In the genomic region with DNA sequence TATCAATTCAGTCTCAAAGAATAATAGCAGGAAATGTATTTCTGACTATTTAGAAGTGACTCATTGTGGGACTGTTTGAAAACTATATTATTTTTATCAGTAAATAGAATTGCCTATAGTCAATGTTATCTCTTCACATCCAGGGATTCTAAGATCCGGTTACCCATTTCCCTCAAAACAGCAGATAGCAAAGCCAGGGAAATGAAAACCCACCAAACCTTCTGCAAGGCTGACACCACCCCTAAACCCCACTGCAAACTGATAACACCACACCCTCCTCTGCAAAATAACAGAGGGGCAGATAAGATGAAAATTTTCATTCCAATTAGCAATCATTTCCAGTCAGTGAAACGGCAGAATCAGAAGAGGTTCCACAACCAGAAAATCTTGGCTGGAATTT, we compare ENCODE assay signal across 19 cellular contexts.
DNase-seq lines count a peak whose midpoint lies in the region; TF ChIP-seq lines count a peak whose summit lies in the region.
"Had no signal": no experiment of that assay in that cellular context is flagged by ENCODE, and none has a peak within 500 bp of the region (broad histone marks: within the 10 kb centered on the region; RNA-seq: fewer than 3 reads in every experiment).

No MANE protein-coding gene starts in this region.

- no peak overlapping the region for H4K5ac ChIP-seq in mesendoderm (ENCODE audit: low read length)

- no peaks in the 10 kb centered on the region for H3K27me3 Mint-ChIP-seq in endodermal cell (ENCODE audit: insufficient read depth)
- H3K27me3 Mint-ChIP-seq in type B pancreatic cell = peaks cover 20% of the 10 kb centered on the region
- H3K27me3 Mint-ChIP-seq: CD4-positive, alpha-beta T cell had no signal

- no peak overlapping the region for H3K18ac ChIP-seq in mesendoderm (ENCODE audit: low read length)

- H3K36me3 ChIP-seq in endodermal cell (ENCODE audit: control insufficient read depth, insufficient read depth, low read length) (no peaks in the 10 kb centered on the region), mesendoderm (ENCODE audit: control insufficient read depth, insufficient read depth, low read length) (no peaks in the 10 kb centered on the region), osteoblast (ENCODE audit: insufficient read depth, low read length) (no peaks in the 10 kb centered on the region)
- H3K36me3 ChIP-seq: Peyer's patch had no signal

- H3K27ac Mint-ChIP-seq in endodermal cell (peak overlapping the region; percentile 88), type B pancreatic cell (no peak overlapping the region)
- H3K27ac Mint-ChIP-seq: CD4-positive, alpha-beta T cell had no signal

- H3K4me3 Mint-ChIP-seq in endodermal cell (peak overlapping the region; percentile 2), type B pancreatic cell (no peak overlapping the region)
- H3K4me3 Mint-ChIP-seq: CD4-positive, alpha-beta T cell had no signal

- H3K79me1 ChIP-seq in mesendoderm (ENCODE audit: low read length) = no peaks in the 10 kb centered on the region

- no peak overlapping the region for H4K8ac ChIP-seq in mesendoderm (ENCODE audit: low read depth, low read length)

- H3K9me3 ChIP-seq in endodermal cell (ENCODE audit: control insufficient read depth, low read length) = peaks cover 3% of the 10 kb centered on the region
- H3K9me3 ChIP-seq in osteoblast (ENCODE audit: low read depth, low read length) = no peaks in the 10 kb centered on the region
- H3K9me3 ChIP-seq: A549, Peyer's patch had no signal

- H3K56ac ChIP-seq in mesendoderm (ENCODE audit: low read length) = peak overlapping the region; percentile 78

- 77 to 80% methylated on average over 1 to 2 of the region's 2 CpGs for WGBS in endodermal cell (ENCODE audit: insufficient coverage in 1 of 2, insufficient read length in 1 of 2), 2 experiments
- WGBS in mesendoderm (ENCODE audit: extremely low coverage, insufficient coverage, low lambda C conversion rate) = no CpG with 5 or more reads among the region's 2 CpGs

- TF ChIP-seq CTCF in endodermal cell (conservative IDR thresholded peaks at IDR 0.05) (no peak), osteoblast (IDR thresholded peaks at IDR 0.05; ENCODE audit: extremely low read depth, low read depth, low read length) (no peak), type B pancreatic cell (conservative IDR thresholded peaks at IDR 0.05) (no peak)

- peak overlapping the region; percentile 24 for H3K4ac ChIP-seq in mesendoderm (ENCODE audit: low read depth, low read length)

- peaks cover 3% of the 10 kb centered on the region for H3K36me3 Mint-ChIP-seq in endodermal cell (ENCODE audit: low read depth)
- H3K36me3 Mint-ChIP-seq in type B pancreatic cell = peaks cover 5% of the 10 kb centered on the region

- no peak overlapping the region for H3K27ac ChIP-seq in endodermal cell (ENCODE audit: low read depth, low read length)
- peak overlapping the region; percentile 76 for H3K27ac ChIP-seq in mesendoderm (ENCODE audit: low read depth, low read length)
- H3K27ac ChIP-seq in osteoblast (ENCODE audit: low read depth, low read length) = no peak overlapping the region
- H3K27ac ChIP-seq: A549, Peyer's patch had no signal

- no peak overlapping the region for H2BK120ac ChIP-seq in mesendoderm (ENCODE audit: low read depth, low read length)

- H3K9ac ChIP-seq in endodermal cell (ENCODE audit: extremely low read depth, low read length, poor library complexity, severe bottlenecking) = no peak overlapping the region
- H3K9ac ChIP-seq in mesendoderm (ENCODE audit: low read length) = peak overlapping the region; percentile 47

- H3K4me1 ChIP-seq in endodermal cell (ENCODE audit: control insufficient read depth, insufficient read depth, low read length) (peaks cover 45% of the 10 kb centered on the region), mesendoderm (ENCODE audit: control insufficient read depth, low read depth, low read length) (peaks cover 28% of the 10 kb centered on the region), osteoblast (ENCODE audit: insufficient read depth, low read length) (peaks cover 30% of the 10 kb centered on the region)
- H3K4me1 ChIP-seq: Peyer's patch had no signal

- H3K4me1 Mint-ChIP-seq in endodermal cell (peaks cover 76% of the 10 kb centered on the region), type B pancreatic cell (ENCODE audit: unreplicated experiment) (peaks cover 61% of the 10 kb centered on the region)

- H2BK5ac ChIP-seq in mesendoderm (ENCODE audit: low read length) = peak overlapping the region; percentile 80

- peak; percentile 31 for DNase-seq in CMK (ENCODE audit: low read depth)
- peak; percentile 10 for DNase-seq in NCI-H146 (lab: John Stamatoyannopoulos, UW)
- peak; percentile 12 for DNase-seq in endodermal cell
- DNase-seq in mesendoderm = peak; percentile 57
- no peak for DNase-seq in NCI-H526 treated with DMSO at 0.1 percent for 48 hours (lab: John Stamatoyannopoulos, UW)
- DNase-seq in ureter (ENCODE audit: low spot score) = no peak
- DNase-seq in osteoblast (ENCODE audit: insufficient read length, low spot score, missing footprints) = no peak
- DNase-seq in type B pancreatic cell (ENCODE audit: extremely low spot score, unreplicated experiment) = no peak
- DNase-seq: CD4-positive, alpha-beta T cell; DMS153; GF-D8; H7; MM.1S; NCI-H1092; NCI-H1694; NCI-H2081 treated with DMSO at 0.1 percent for 48 hours; NCI-H446 treated with DMSO at 0.1 percent for 48 hours; Peyer's patch had no signal

- no peak overlapping the region for H2AK5ac ChIP-seq in mesendoderm (ENCODE audit: low read length)

- H3K9me3 Mint-ChIP-seq in endodermal cell (no peaks in the 10 kb centered on the region), type B pancreatic cell (peaks cover 5% of the 10 kb centered on the region)
- H3K9me3 Mint-ChIP-seq: CD4-positive, alpha-beta T cell had no signal

- H3K27me3 ChIP-seq in endodermal cell (ENCODE audit: control insufficient read depth, insufficient read depth, low read length, poor library complexity, severe bottlenecking) (no peaks in the 10 kb centered on the region), mesendoderm (ENCODE audit: insufficient read depth, low read length, poor library complexity) (no peaks in the 10 kb centered on the region), osteoblast (ENCODE audit: insufficient read depth, low read length) (no peaks in the 10 kb centered on the region)
- H3K27me3 ChIP-seq: Peyer's patch had no signal

- H3K4me2 ChIP-seq in mesendoderm (ENCODE audit: low read length) = no peak overlapping the region
- H3K4me2 ChIP-seq in osteoblast (ENCODE audit: insufficient read depth, low read length) = no peak overlapping the region
- H3K4me2 ChIP-seq: A549 had no signal

- no peak overlapping the region for H3K4me3 ChIP-seq in endodermal cell (ENCODE audit: low read length)
- no peak overlapping the region for H3K4me3 ChIP-seq in mesendoderm (ENCODE audit: low read length)
- H3K4me3 ChIP-seq in osteoblast (ENCODE audit: insufficient read depth, low read length) = no peak overlapping the region
- H3K4me3 ChIP-seq: A549, Peyer's patch had no signal

- H3K23ac ChIP-seq in mesendoderm (ENCODE audit: low read length) = no peak overlapping the region

- H2AFZ ChIP-seq in osteoblast (ENCODE audit: low read length) = no peak overlapping the region

- H2BK15ac ChIP-seq in mesendoderm (replicated peaks; ENCODE audit: low read depth) = no peak overlapping the region

- H3K79me2 ChIP-seq in mesendoderm (ENCODE audit: control insufficient read depth, insufficient read depth, low read length) (no peaks in the 10 kb centered on the region), osteoblast (ENCODE audit: insufficient read depth, low read length) (no peaks in the 10 kb centered on the region)

- H4K20me1 ChIP-seq in osteoblast (ENCODE audit: insufficient read depth, low read length) = no peaks in the 10 kb centered on the region

Comparison
In these comparisons a context has a peak if more than half of its experiments do, and no peak if none do; other contexts are left out.
1. DNase-seq: peak in CMK (single experiment), NCI-H146 (single experiment), endodermal cell (single experiment) and mesendoderm (single experiment); none in NCI-H526 treated with DMSO at 0.1 percent for 48 hours (single experiment), ureter (single experiment), osteoblast (single experiment) and type B pancreatic cell (single experiment).